ENCODE assay signal across 20 cellular contexts in the genomic region with DNA sequence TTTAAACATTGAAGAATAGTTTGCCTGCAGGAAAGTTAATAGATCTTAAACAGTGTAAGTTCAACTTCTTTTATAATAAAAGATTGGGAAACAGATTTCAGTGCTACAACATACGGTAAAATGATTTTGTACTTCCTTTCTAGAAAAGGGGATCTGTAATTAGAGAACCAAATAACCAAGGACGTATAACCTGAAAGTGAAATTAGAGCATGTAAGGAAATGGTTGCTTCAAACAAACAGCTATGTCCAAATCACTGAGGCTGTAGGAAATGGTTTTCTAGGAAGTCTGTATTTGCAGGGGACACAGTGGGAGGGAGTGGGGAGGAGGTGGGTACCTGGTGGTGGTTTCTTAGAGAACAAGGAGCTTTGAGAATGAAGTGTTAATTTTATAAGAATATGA. TPM values are rescaled to one million over a fixed set of nuclear protein-coding genes. Genes with fewer than 3 reads are reported as not detected.
DNase-seq lines count a peak whose midpoint lies in the region; ATAC-seq and TF ChIP-seq lines count a peak whose summit lies in the region.
"Had no signal": no experiment of that assay in that cellular context is flagged by ENCODE, and none has a peak within 500 bp of the region (broad histone marks: within the 10 kb centered on the region; RNA-seq: fewer than 3 reads in every experiment).

No MANE protein-coding gene starts in this region.

- TF ChIP-seq CTCF in CD14-positive monocyte (IDR thresholded peaks at IDR 0.05) = no peak
- TF ChIP-seq CTCF in MM.1S (IDR thresholded peaks at IDR 0.05; ENCODE audit: low read length) = no peak

- H3F3A ChIP-seq in MM.1S (ENCODE audit: insufficient read depth, low read length) = peaks cover 20% of the 10 kb centered on the region; the same call in 1 of the 2 replicates

- ATAC-seq in naive B cell (ENCODE audit: low read depth in 2 of 2) (peak; percentile 77 to 80), GM21619 (IDR thresholded peaks at IDR 0.05; ENCODE audit: unreplicated experiment) (no peak)

- H3K36me3 ChIP-seq in MM.1S (replicated peaks; ENCODE audit: insufficient read depth, low read length) (no peaks in the 10 kb centered on the region), SJCRH30 (no peaks in the 10 kb centered on the region)
- H3K36me3 ChIP-seq: uterus had no signal

- intact Hi-C loops in CD14-positive monocyte (cut with micrococcal nuclease) = no loop called here

- H3K9me3 ChIP-seq in MM.1S (replicated peaks; ENCODE audit: insufficient read depth, low read length) = no peaks in the 10 kb centered on the region
- no peaks in the 10 kb centered on the region for H3K9me3 ChIP-seq in SJCRH30 (replicated peaks)
- H3K9me3 ChIP-seq: uterus had no signal

- H3K9me3 Mint-ChIP-seq in CD14-positive monocyte = peaks cover 0 to 4% (median 0%) of the 10 kb centered on the region in 7 donors
- peaks cover 0 to 1% (median 0%) of the 10 kb centered on the region in 7 donors for H3K9me3 Mint-ChIP-seq in naive B cell
- no peaks in the 10 kb centered on the region for H3K9me3 Mint-ChIP-seq in activated naive CD8-positive, alpha-beta T cell treated with anti-CD3 and anti-CD28 coated beads for 36 hours

- no peaks in the 10 kb centered on the region for H3K79me2 ChIP-seq in MM.1S (ENCODE audit: low read length)

- no peaks in the 10 kb centered on the region for H3K36me3 Mint-ChIP-seq in CD14-positive monocyte
- no peaks in the 10 kb centered on the region for H3K36me3 Mint-ChIP-seq in naive B cell
- H3K36me3 Mint-ChIP-seq in activated naive CD8-positive, alpha-beta T cell treated with anti-CD3 and anti-CD28 coated beads for 36 hours = no peaks in the 10 kb centered on the region

- peak overlapping the region; percentile 24 to 69 for H3K4me3 Mint-ChIP-seq in CD14-positive monocyte
- H3K4me3 Mint-ChIP-seq in naive B cell = peak overlapping the region in 7 of 8 donors; percentile 51 to 86 (median 76)
- no peak overlapping the region for H3K4me3 Mint-ChIP-seq in activated naive CD8-positive, alpha-beta T cell treated with anti-CD3 and anti-CD28 coated beads for 36 hours
- H3K4me3 Mint-ChIP-seq: neural crest cell had no signal

- no peak overlapping the region for H2AFZ ChIP-seq in MM.1S (ENCODE audit: low read length)

- no peaks in the 10 kb centered on the region for H3K9me2 ChIP-seq in MM.1S (replicated peaks; ENCODE audit: insufficient read depth, low read length)

- H3K27ac Mint-ChIP-seq in CD14-positive monocyte (peak overlapping the region; percentile 87 to 97 (median 94)), naive B cell (peak overlapping the region; percentile 93 to 98 (median 98))
- H3K27ac Mint-ChIP-seq in activated naive CD8-positive, alpha-beta T cell treated with anti-CD3 and anti-CD28 coated beads for 36 hours = no peak overlapping the region

- H3K27me3 ChIP-seq in MM.1S (replicated peaks; ENCODE audit: insufficient read depth, low read length) (peaks cover 39% of the 10 kb centered on the region), SJCRH30 (no peaks in the 10 kb centered on the region)
- H3K27me3 ChIP-seq: uterus had no signal

- DNase-seq in CD14-positive monocyte (ENCODE audit: low spot score) (no peak), MM.1S (peak; percentile 9), SKM-1 (lab: John Stamatoyannopoulos, UW; ENCODE audit: unreplicated experiment) (peak; percentile 44), naive B cell (peak; percentile 55), SJCRH30 (no peak), cerebellum (ENCODE audit: low spot score) (no peak)
- DNase-seq in activated naive CD8-positive, alpha-beta T cell treated with anti-CD3 and anti-CD28 coated beads for 36 hours = no peak
- DNase-seq: activated CD4-positive, alpha-beta T cell treated with anti-CD3 and anti-CD28 coated beads, Interleukin-2, amount 50 U/mL, for 1 hour; activated gamma-delta T cell; amniotic stem cell; dermis blood vessel endothelial cell; GOT3; kidney glomerular epithelial cell; NCI-H1694 treated with DMSO at 0.1 percent for 48 hours; RPMI8226; stimulated activated CD4-positive, alpha-beta T cell treated with anti-CD3 and anti-CD28 coated beads, Interleukin-4, amount 100 ng/mL, for 4 hours; uterus had no signal

- 0 out of 2 replicates have a peak overlapping the region, but pooled peaks have one; percentile 11 for H3K4me2 ChIP-seq in MM.1S (ENCODE audit: low read depth, low read length)
- H3K4me2 ChIP-seq: smooth muscle cell had no signal

- H3K4me1 Mint-ChIP-seq in CD14-positive monocyte (peaks cover 35% of the 10 kb centered on the region), naive B cell (peaks cover 28 to 44% (median 43%) of the 10 kb centered on the region in 3 donors)
- H3K4me1 Mint-ChIP-seq in activated naive CD8-positive, alpha-beta T cell treated with anti-CD3 and anti-CD28 coated beads for 36 hours = peaks cover 1% of the 10 kb centered on the region
- H3K4me1 Mint-ChIP-seq: neural crest cell had no signal

- no peaks in the 10 kb centered on the region for H4K20me1 ChIP-seq in MM.1S (ENCODE audit: insufficient read depth, low read length)

- H3K27ac ChIP-seq in MM.1S (ENCODE audit: low read length) (no peak overlapping the region), SJCRH30 (no peak overlapping the region)
- H3K27ac ChIP-seq: uterus had no signal

- H3K4me1 ChIP-seq in MM.1S (ENCODE audit: low read length) (peaks cover 14% of the 10 kb centered on the region), SJCRH30 (no peaks in the 10 kb centered on the region)
- H3K4me1 ChIP-seq: uterus had no signal

- H3K4me3 ChIP-seq in MM.1S (ENCODE audit: low read length) = no peak overlapping the region
- H3K4me3 ChIP-seq in SJCRH30 = no peak overlapping the region
- H3K4me3 ChIP-seq: smooth muscle cell, uterus had no signal

- H3K27me3 Mint-ChIP-seq in CD14-positive monocyte (ENCODE audit: low read depth in 3 of 3) (no peaks in the 10 kb centered on the region), naive B cell (no peaks in the 10 kb centered on the region)
- peaks cover 24% of the 10 kb centered on the region for H3K27me3 Mint-ChIP-seq in activated naive CD8-positive, alpha-beta T cell treated with anti-CD3 and anti-CD28 coated beads for 36 hours

- H3K9ac ChIP-seq in MM.1S (ENCODE audit: low read length) = no peak overlapping the region

RNA-seq across cellular contexts. Expression of gene EXOC6, which starts 57.9 kb away (rescaled TPM):
- 1 to 10 TPM; 7.5 to 9.6 TPM for polyA plus RNA-seq in CD14-positive monocyte
- polyA plus RNA-seq in naive B cell (ENCODE audit: low read depth in 6 of 6) = 10 to 100 TPM; 11.8 to 16.2 (median 14.4) TPM
- total RNA-seq in activated naive CD8-positive, alpha-beta T cell treated with anti-CD3 and anti-CD28 coated beads for 36 hours = 10 to 100 TPM; 11.9 to 12.4 TPM
- 5.9 and 8.0 TPM in 2 replicates for total RNA-seq in SJCRH30 (2014; rRNA removed; shearing (Covaris generic))
- total RNA-seq in cerebellum = 45.2 TPM

Comparison
In these comparisons a context has a peak if more than half of its experiments do, and no peak if none do; other contexts are left out.
1. DNase-seq: peak in MM.1S (single experiment), SKM-1 (single experiment) and naive B cell (single experiment); none in CD14-positive monocyte (single experiment), activated naive CD8-positive, alpha-beta T cell treated with anti-CD3 and anti-CD28 coated beads for 36 hours (single experiment), SJCRH30 (0 of 2) and cerebellum (single experiment).